In genomic region chr10:129711261-129711660, GRCh38 we compare ENCODE assay signal across 23 cellular contexts.
DNase-seq lines count a peak whose midpoint lies in the region; ATAC-seq, FAIRE-seq and TF ChIP-seq lines count a peak whose summit lies in the region.
"Had no signal": no experiment of that assay in that cellular context is flagged by ENCODE, and none has a peak within 500 bp of the region (broad histone marks: within the 10 kb centered on the region; RNA-seq: fewer than 3 reads in every experiment).

No MANE protein-coding gene starts in this region.

- H3K4ac ChIP-seq in H1 (replicated peaks; ENCODE audit: insufficient read length, low read depth, low read length) = no peak overlapping the region
- no peak overlapping the region for H3K4ac ChIP-seq in mesendoderm (ENCODE audit: low read depth, low read length)

- H2BK15ac ChIP-seq in H1 (ENCODE audit: low read length) (no peak overlapping the region), mesendoderm (replicated peaks; ENCODE audit: low read depth) (no peak overlapping the region)

- H3K4me1 ChIP-seq in HEK293 (ENCODE audit: control insufficient read depth, insufficient read depth, low read length) = peaks cover 11% of the 10 kb centered on the region
- peaks cover 0 to 10% (median under 1%) of the 10 kb centered on the region in 4 experiments; a peak in 4 of 7 replicates for H3K4me1 ChIP-seq in H1 (replicated peaks in 1 of 4; ENCODE audit: control insufficient read depth in 3 of 4, insufficient read depth in 4 of 4, low read length in 3 of 4)
- H3K4me1 ChIP-seq in mesendoderm (ENCODE audit: control insufficient read depth, low read depth, low read length) = peaks cover 2% of the 10 kb centered on the region
- H3K4me1 ChIP-seq in naive thymus-derived CD4-positive, alpha-beta T cell (ENCODE audit: control insufficient read depth in 2 of 2, insufficient read depth in 2 of 2, low read length in 2 of 2) = no peaks in the 10 kb centered on the region
- no peaks in the 10 kb centered on the region for H3K4me1 ChIP-seq in colonic mucosa
- H3K4me1 ChIP-seq: Caco-2, Peyer's patch had no signal

- POLR2A ChIA-PET in HEK293 (lab: Yijun Ruan, JAX) = no interaction called here
- POLR2A ChIA-PET in H1 (lab: Charles Lee; ENCODE audit: partially characterized antibody) = interaction anchor here (1.0 kb wide), 1 partner anchor 23 kb away, joined by 3 read pairs; no protein-coding TSS in a partner anchor
- POLR2A ChIA-PET in naive thymus-derived CD4-positive, alpha-beta T cell (lab: Charles Lee) = no interaction called here

- peaks cover 0 to 76% (median 50%) of the 10 kb centered on the region in 5 donors for H3K36me3 Mint-ChIP-seq in naive thymus-derived CD4-positive, alpha-beta T cell

- H3K27me3 ChIP-seq in H1 (replicated peaks in 1 of 4; ENCODE audit: control insufficient read depth in 3 of 4, extremely low read depth in 1 of 4, insufficient read depth in 3 of 4, low read length in 3 of 4) = no peaks in the 10 kb centered on the region
- H3K27me3 ChIP-seq in mesendoderm (ENCODE audit: insufficient read depth, low read length, poor library complexity) = no peaks in the 10 kb centered on the region
- H3K27me3 ChIP-seq in naive thymus-derived CD4-positive, alpha-beta T cell (ENCODE audit: control insufficient read depth in 2 of 2, insufficient read depth in 2 of 2, low read length in 2 of 2) = no peaks in the 10 kb centered on the region
- no peaks in the 10 kb centered on the region for H3K27me3 ChIP-seq in colonic mucosa
- H3K27me3 ChIP-seq: BLaER1 treated with 17β-estradiol and CSF1 and Interleukin-3, amounts not matched to agents 10 nM and 100 nM; Peyer's patch had no signal

- H3K9me3 Mint-ChIP-seq in naive thymus-derived CD4-positive, alpha-beta T cell = peaks cover 0 to 8% (median 0%) of the 10 kb centered on the region in 11 donors

- H3K4me1 Mint-ChIP-seq in naive thymus-derived CD4-positive, alpha-beta T cell = no peaks in the 10 kb centered on the region
- H3K4me1 Mint-ChIP-seq: CD4-positive, alpha-beta memory T cell had no signal

- H2BK20ac ChIP-seq in H1 (ENCODE audit: low read length) = no peak overlapping the region

- peak in 1 of 2 experiments; percentile 6; a peak in 1 of 3 replicates for TF ChIP-seq EP300 in H1 (IDR thresholded peaks at IDR 0.05; ENCODE audit: borderline replicate concordance in 1 of 2, low read depth in 2 of 2, low read length in 2 of 2)

- no peak for TF ChIP-seq CTCF in HEK293 (tag by site-specific recombination; IDR thresholded peaks at IDR 0.05)
- TF ChIP-seq CTCF in H1 (IDR thresholded peaks at IDR 0.05; ENCODE audit: control extremely low read depth in 1 of 3, insufficient read depth in 1 of 3, low read depth in 1 of 3, low read length in 3 of 3) = no peak
- no peak for TF ChIP-seq CTCF in colonic mucosa (IDR thresholded peaks at IDR 0.05)

- H3K4me3 ChIP-seq in HEK293 (ENCODE audit: low read depth, low read length) (no peak overlapping the region), H1 (ENCODE audit: extremely low read depth in 1 of 4, insufficient read depth in 2 of 4, low read depth in 3 of 4, low read length in 4 of 4) (no peak overlapping the region), mesendoderm (ENCODE audit: low read length) (no peak overlapping the region), colonic mucosa (no peak overlapping the region)
- H3K4me3 ChIP-seq in naive thymus-derived CD4-positive, alpha-beta T cell (ENCODE audit: low read length) = no peak overlapping the region
- H3K4me3 ChIP-seq: BLaER1 treated with 17β-estradiol and CSF1 and Interleukin-3, amounts not matched to agents 10 nM and 100 nM; Peyer's patch had no signal

- peak; percentile 36 for DNase-seq in NCI-H82 (lab: John Stamatoyannopoulos, UW)
- no peak for DNase-seq in NCI-H82 treated with DMSO at 0.1 percent for 48 hours (lab: John Stamatoyannopoulos, UW; ENCODE audit: unreplicated experiment)
- DNase-seq in H1 (ENCODE audit: low read depth in 1 of 2, low spot score in 2 of 2) = peak in 1 of 2 experiments; percentile 53
- peak; percentile 61 for DNase-seq in mesendoderm
- no peak for DNase-seq in naive thymus-derived CD4-positive, alpha-beta T cell
- no peak for DNase-seq in colonic mucosa
- DNase-seq: 8988T; Caco-2; CD4-positive, alpha-beta memory T cell; GOT3; KG1; NCI-H1092 treated with DMSO at 0.1 percent for 48 hours; NCI-H1436 treated with DMSO at 0.1 percent for 48 hours; NCI-H1930; NCI-H345; NCI-H524; NCI-H774; Peyer's patch had no signal

- H3K23ac ChIP-seq in H1 (ENCODE audit: insufficient read length) (no peak overlapping the region), mesendoderm (ENCODE audit: low read length) (no peak overlapping the region)

- no peak for TF ChIP-seq RAD21 in H1 (IDR thresholded peaks at IDR 0.05 in 1 of 2, conservative IDR thresholded peaks at IDR 0.05 in 1 of 2; ENCODE audit: low read depth in 2 of 2, low read length in 2 of 2)

- H3K36me3 ChIP-seq in HEK293 (ENCODE audit: control insufficient read depth in 2 of 2, insufficient read depth in 1 of 2, low read length in 2 of 2) = no peaks in the 10 kb centered on the region
- no peaks in the 10 kb centered on the region; a peak in 1 of 8 replicates for H3K36me3 ChIP-seq in H1 (ENCODE audit: control insufficient read depth in 2 of 4, insufficient read depth in 4 of 4, low read length in 3 of 4)
- H3K36me3 ChIP-seq in mesendoderm (ENCODE audit: control insufficient read depth, insufficient read depth, low read length) = no peaks in the 10 kb centered on the region
- peaks cover 0 to 30% (median 0%) of the 10 kb centered on the region in 3 experiments for H3K36me3 ChIP-seq in naive thymus-derived CD4-positive, alpha-beta T cell (ENCODE audit: control insufficient read depth in 2 of 3, insufficient read depth in 3 of 3, low read length in 3 of 3)
- no peaks in the 10 kb centered on the region for H3K36me3 ChIP-seq in colonic mucosa
- H3K36me3 ChIP-seq: Peyer's patch had no signal

- no peaks in the 10 kb centered on the region for H3K9me3 ChIP-seq in HEK293 (ENCODE audit: control insufficient read depth, insufficient read depth, low read depth, low read length)
- no peaks in the 10 kb centered on the region for H3K9me3 ChIP-seq in H1 (ENCODE audit: insufficient read depth in 2 of 2, low read depth in 1 of 2, low read length in 1 of 2)
- no peaks in the 10 kb centered on the region for H3K9me3 ChIP-seq in naive thymus-derived CD4-positive, alpha-beta T cell (ENCODE audit: control insufficient read depth in 2 of 3, low read length in 3 of 3)
- H3K9me3 ChIP-seq in colonic mucosa = no peaks in the 10 kb centered on the region
- H3K9me3 ChIP-seq: BLaER1 treated with 17β-estradiol and CSF1 and Interleukin-3, amounts not matched to agents 10 nM and 100 nM; Caco-2; Peyer's patch had no signal

- H3K4me2 ChIP-seq in H1 (ENCODE audit: insufficient read depth in 1 of 2, low read depth in 2 of 2, low read length in 2 of 2) (peak overlapping the region in 1 of 2 experiments; percentile 36; a peak in 1 of 4 replicates), mesendoderm (ENCODE audit: low read length) (no peak overlapping the region)
- H3K4me2 ChIP-seq: BLaER1 treated with 17β-estradiol and CSF1 and Interleukin-3, amounts not matched to agents 10 nM and 100 nM had no signal

- FAIRE-seq in H1 (lab: Jason Lieb, UNC) = peak; percentile 36
- FAIRE-seq: G401.6, GM18507 had no signal

- H2BK5ac ChIP-seq in H1 (ENCODE audit: low read depth, low read length) = no peak overlapping the region
- H2BK5ac ChIP-seq in mesendoderm (ENCODE audit: low read length) = no peak overlapping the region

- H4K8ac ChIP-seq in H1 (ENCODE audit: extremely low read depth, insufficient read depth, low read length) (no peak overlapping the region), mesendoderm (ENCODE audit: low read depth, low read length) (no peak overlapping the region)

- H4K5ac ChIP-seq in H1 (ENCODE audit: insufficient read length, low read depth, low read length) = no peak overlapping the region
- no peak overlapping the region for H4K5ac ChIP-seq in mesendoderm (ENCODE audit: low read length)

- H3K56ac ChIP-seq in H1 (replicated peaks; ENCODE audit: insufficient read length, low read depth, low read length) (no peak overlapping the region), mesendoderm (ENCODE audit: low read length) (no peak overlapping the region)

- no peak overlapping the region for H2AFZ ChIP-seq in H1 (ENCODE audit: low read length)

- TF ChIP-seq POLR2A in H1 (IDR thresholded peaks at IDR 0.05; ENCODE audit: control extremely low read depth in 1 of 2, low read depth in 2 of 2, low read length in 2 of 2) = no peak

- ATAC-seq in naive thymus-derived CD4-positive, alpha-beta T cell = no peak
- no peak for ATAC-seq in HG02938 (IDR thresholded peaks at IDR 0.05; ENCODE audit: unreplicated experiment)

- no peak overlapping the region for H3K18ac ChIP-seq in H1 (ENCODE audit: extremely low read depth, low read length)
- H3K18ac ChIP-seq in mesendoderm (ENCODE audit: low read length) = no peak overlapping the region

- H3K9ac ChIP-seq in H1 (replicated peaks in 1 of 4; ENCODE audit: extremely low read depth in 1 of 4, low read depth in 3 of 4, low read length in 3 of 4) = no peak overlapping the region
- H3K9ac ChIP-seq in mesendoderm (ENCODE audit: low read length) = no peak overlapping the region
- H3K9ac ChIP-seq in colonic mucosa (ENCODE audit: low read depth in 2 of 2, low read length in 2 of 2) = no peak overlapping the region
- H3K9ac ChIP-seq: BLaER1 treated with 17β-estradiol and CSF1 and Interleukin-3, amounts not matched to agents 10 nM and 100 nM had no signal

- no peak overlapping the region for H2AK5ac ChIP-seq in H1 (ENCODE audit: low read depth, low read length)
- H2AK5ac ChIP-seq in mesendoderm (ENCODE audit: low read length) = no peak overlapping the region

- H2BK120ac ChIP-seq in H1 (replicated peaks; ENCODE audit: low read depth, low read length) = no peak overlapping the region
- no peak overlapping the region for H2BK120ac ChIP-seq in mesendoderm (ENCODE audit: low read depth, low read length)

- H4K20me1 ChIP-seq in H1 (replicated peaks in 1 of 2; ENCODE audit: control insufficient read depth in 1 of 2, insufficient read depth in 2 of 2, low read length in 2 of 2) = no peaks in the 10 kb centered on the region

- H3K79me1 ChIP-seq in H1 (ENCODE audit: low read depth, low read length) (no peaks in the 10 kb centered on the region), mesendoderm (ENCODE audit: low read length) (no peaks in the 10 kb centered on the region)

- H3K79me2 ChIP-seq in H1 (ENCODE audit: control insufficient read depth in 1 of 2, insufficient read depth in 2 of 2, low read length in 2 of 2) = no peaks in the 10 kb centered on the region
- no peaks in the 10 kb centered on the region for H3K79me2 ChIP-seq in mesendoderm (ENCODE audit: control insufficient read depth, insufficient read depth, low read length)

- no peak overlapping the region for H3K4me3 Mint-ChIP-seq in naive thymus-derived CD4-positive, alpha-beta T cell
- H3K4me3 Mint-ChIP-seq: CD4-positive, alpha-beta memory T cell had no signal

- intact Hi-C loops in naive thymus-derived CD4-positive, alpha-beta T cell (cut with micrococcal nuclease) = no loop called here
- intact Hi-C loops in colonic mucosa (cut with DNase I) = no loop called here

- CTCF ChIA-PET in HEK293 (lab: Yijun Ruan, JAX) (no interaction called here), H1 (lab: Charles Lee; ENCODE audit: partially characterized antibody) (interaction anchor here (0.6 to 1.9 kb wide), 3 partner anchors 9 to 59 kb away, joined by 3 to 8 read pairs (median 6); no protein-coding TSS in a partner anchor)
- CTCF ChIA-PET in naive thymus-derived CD4-positive, alpha-beta T cell (lab: Charles Lee) = no interaction called here

- no peaks in the 10 kb centered on the region for H3K23me2 ChIP-seq in H1 (ENCODE audit: low read depth, low read length)

- no peaks in the 10 kb centered on the region for H3K27me3 Mint-ChIP-seq in naive thymus-derived CD4-positive, alpha-beta T cell
- H3K27me3 Mint-ChIP-seq: CD4-positive, alpha-beta memory T cell had no signal

- no peak overlapping the region for H3K14ac ChIP-seq in H1 (ENCODE audit: insufficient read length)

- 49% methylated on average over 6 of the region's 6 CpGs; no CpG with 5 or more reads in 1 of the 2 experiments for WGBS in H1 (ENCODE audit: extremely low coverage in 1 of 2, insufficient coverage in 1 of 2, insufficient read length in 1 of 2, insufficient replicate concordance in 2 of 2, low coverage in 1 of 2, low lambda C conversion rate in 2 of 2, missing lambda C conversion rate in 1 of 2), 2 experiments
- no CpG with 5 or more reads among the region's 6 CpGs for WGBS in mesendoderm (ENCODE audit: extremely low coverage, insufficient coverage, low lambda C conversion rate)

- no peak overlapping the region for H2BK12ac ChIP-seq in H1 (ENCODE audit: low read depth, low read length)

- no peak overlapping the region for H3K27ac Mint-ChIP-seq in naive thymus-derived CD4-positive, alpha-beta T cell
- H3K27ac Mint-ChIP-seq: CD4-positive, alpha-beta memory T cell had no signal

- H4K91ac ChIP-seq in H1 (replicated peaks; ENCODE audit: insufficient read length, low read length) = no peak overlapping the region

- H3K27ac ChIP-seq in HEK293 (ENCODE audit: extremely low read depth, low read depth, low read length) = no peak overlapping the region
- H3K27ac ChIP-seq in H1 (ENCODE audit: low read depth, low read length) = no peak overlapping the region
- H3K27ac ChIP-seq in mesendoderm (ENCODE audit: low read depth, low read length) = no peak overlapping the region
- no peak overlapping the region for H3K27ac ChIP-seq in naive thymus-derived CD4-positive, alpha-beta T cell (ENCODE audit: low read depth, low read length)
- H3K27ac ChIP-seq in colonic mucosa = no peak overlapping the region
- H3K27ac ChIP-seq: BLaER1 treated with 17β-estradiol and CSF1 and Interleukin-3, amounts not matched to agents 10 nM and 100 nM; Peyer's patch had no signal

Comparison
In these comparisons a context has a peak if more than half of its experiments do, and no peak if none do; other contexts are left out.
1. DNase-seq: peak in NCI-H82 (single experiment) and mesendoderm (single experiment); none in NCI-H82 treated with DMSO at 0.1 percent for 48 hours (single experiment), naive thymus-derived CD4-positive, alpha-beta T cell (0 of 9) and colonic mucosa (single experiment).